ENCODE assay signal across 8 cellular contexts in genomic region chr2:216222650-216223352, GRCh38.
DNase-seq lines count a peak whose midpoint lies in the region; ATAC-seq, FAIRE-seq and TF ChIP-seq lines count a peak whose summit lies in the region.

No MANE protein-coding gene starts in this region.

- no peak overlapping the region for H3K4me2 ChIP-seq in A549

- H3K9me3 ChIP-seq in A549, result no peaks in the 10 kb centered on the region
- H3K9me3 ChIP-seq in stomach, result no peaks in the 10 kb centered on the region

- FAIRE-seq in A549 (lab: Jason Lieb, UNC), result no peak

- H3K27ac ChIP-seq in A549 (no peak overlapping the region), stomach (no peak overlapping the region)

- TF ChIP-seq CTCF in A549 (IDR thresholded peaks at IDR 0.05), result peak; percentile 30
- no peak for TF ChIP-seq CTCF in stomach (IDR thresholded peaks at IDR 0.05)

- ATAC-seq in A549 (peak; percentile 12 to 55; a peak in 3 of 6 replicates), GM18498 (IDR thresholded peaks at IDR 0.05; ENCODE audit: unreplicated experiment) (peak; percentile 67), HG02798 (IDR thresholded peaks at IDR 0.05; ENCODE audit: poor library complexity, unreplicated experiment) (peak; percentile 72)

- no peak for TF ChIP-seq POLR2A in A549 (IDR thresholded peaks at IDR 0.05; ENCODE audit: low read length)
- no peak for TF ChIP-seq POLR2A in stomach (IDR thresholded peaks at IDR 0.05)

- TF ChIP-seq EP300 in A549 (IDR thresholded peaks at IDR 0.05), result no peak
- no peak for TF ChIP-seq EP300 in stomach (IDR thresholded peaks at IDR 0.05)

- H3K4me3 ChIP-seq in A549, result no peak overlapping the region
- H3K4me3 ChIP-seq in stomach, result no peak overlapping the region

- intact Hi-C loops in stomach (cut with DNase I; ENCODE audit: low total_unique reads), result no loop called here

- DNase-seq in A549 (ENCODE audit: low read depth in 1 of 2, low spot score in 1 of 2) (peak in 1 of 2 experiments; percentile 26), RPMI7951 (ENCODE audit: low read depth) (peak; percentile 74), lung microvascular endothelial cell (ENCODE audit: low read depth in 2 of 2) (peak; percentile 38 to 53), iPS-NIHi11 (ENCODE audit: low spot score) (no peak), NCI-H146 (lab: John Stamatoyannopoulos, UW) (no peak), stomach (no peak)

- H3K36me3 ChIP-seq in stomach, result peaks cover 0 to 11% (median 0%) of the 10 kb centered on the region in 4 donors

- POLR2A ChIA-PET in A549 (lab: Yijun Ruan, JAX), result interaction anchor here (1.2 to 1.8 kb wide), 2 partner anchors 149 to 276 kb away, joined by 4 to 7 read pairs; partner anchors contain the start of genes MARCHF4 and RPL37A

- CTCF ChIA-PET in A549 (lab: Yijun Ruan, JAX), result interaction anchor here (0.6 to 2.5 kb wide), 9 partner anchors 16 to 444 kb away, joined by 3 to 18 read pairs (median 3); no protein-coding TSS in a partner anchor

- H3K4me1 ChIP-seq in A549, result peaks cover 9% of the 10 kb centered on the region; the same call in 1 of the 3 replicates
- H3K4me1 ChIP-seq in stomach, result no peaks in the 10 kb centered on the region

- H3K27me3 ChIP-seq in stomach, result no peaks in the 10 kb centered on the region

- peak; percentile 54 to 70 for TF ChIP-seq RAD21 in A549 (conservative IDR thresholded peaks at IDR 0.05 in 1 of 2, IDR thresholded peaks at IDR 0.05 in 1 of 2)

- 54% methylated on average over 4 of the region's 4 CpGs for WGBS in A549 (ENCODE audit: missing lambda C conversion rate)
- 63 to 69% (median 67%) methylated on average over 4 of the region's 4 CpGs for WGBS in stomach, 5 donors

TF ChIP-seq in A549, 52 proteins besides CTCF, POLR2A, EP300 and RAD21:
- TF ChIP-seq HDAC2 (IDR thresholded peaks at IDR 0.05) (no peak), RFX5 (IDR thresholded peaks at IDR 0.05) (no peak), CEBPB (IDR thresholded peaks at IDR 0.05) (peak in 1 of 2 experiments; percentile 42; a peak in 1 of 4 replicates), NFE2L2 (conservative IDR thresholded peaks at IDR 0.05; ENCODE audit: low read length) (no peak), SMC3 (IDR thresholded peaks at IDR 0.05) (peak; percentile 33; the same call in 2 of the 3 replicates)

Comparison
In these comparisons a context has a peak if more than half of its experiments do, and no peak if none do; other contexts are left out.
1. DNase-seq: peak in RPMI7951 (single experiment) and lung microvascular endothelial cell (2 of 2); none in iPS-NIHi11 (single experiment), NCI-H146 (single experiment) and stomach (single experiment).
2. Peak in every context shown above with its lines, with median percentiles within 50 percentile points of each other: ATAC-seq.